ENCODE assay signal across 9 cellular contexts in the genomic region with DNA sequence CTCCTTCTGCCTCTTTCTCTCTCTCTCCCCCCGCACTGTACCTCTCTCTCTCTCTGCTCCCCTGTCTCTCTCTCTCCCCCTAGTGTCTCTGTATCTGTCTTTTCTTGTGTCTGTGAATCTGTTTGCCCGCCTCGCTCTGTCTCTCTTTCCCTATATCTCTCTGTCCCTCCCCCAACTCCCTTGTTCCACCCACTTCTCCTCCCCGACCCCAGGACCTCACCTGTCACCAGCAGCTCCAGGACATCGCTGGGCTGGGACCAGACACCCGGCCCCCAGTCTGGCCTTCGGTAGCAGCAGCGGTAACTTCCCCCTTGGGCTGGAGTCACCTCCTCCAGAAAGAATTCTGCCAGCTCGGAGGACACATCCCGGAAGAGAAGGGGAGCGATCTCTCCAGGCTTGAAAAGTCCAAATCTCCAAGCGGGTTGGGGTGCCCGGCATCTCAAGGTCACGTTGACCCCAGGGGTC. TPM values are rescaled to one million over a fixed set of nuclear protein-coding genes. Genes with fewer than 3 reads are reported as not detected.
A peak's percentile ranks its signal among the peaks of the same experiment; 100 is the strongest.
DNase-seq lines count a peak whose midpoint lies in the region; ATAC-seq, FAIRE-seq and TF ChIP-seq lines count a peak whose summit lies in the region.
"Had no signal": no experiment of that assay in that cellular context is flagged by ENCODE, and none has a peak within 500 bp of the region (broad histone marks: within the 10 kb centered on the region; RNA-seq: fewer than 3 reads in every experiment).

No MANE protein-coding gene starts in this region.

- no peaks in the 10 kb centered on the region for H3K36me3 Mint-ChIP-seq in activated CD8-positive, alpha-beta T cell treated with anti-CD3 and anti-CD28 coated beads for 36 hours (ENCODE audit: low read depth)

- TF ChIP-seq CTCF in HEK293 (tag by site-specific recombination; IDR thresholded peaks at IDR 0.05), result peak; percentile 84
- TF ChIP-seq CTCF in activated CD8-positive, alpha-beta T cell treated with anti-CD3 and anti-CD28 coated beads for 36 hours (IDR thresholded peaks at IDR 0.05), result no peak

- H3K4me1 ChIP-seq in HEK293 (ENCODE audit: control insufficient read depth, insufficient read depth, low read length) (no peaks in the 10 kb centered on the region), small intestine (ENCODE audit: control insufficient read depth in 2 of 2, insufficient read depth in 1 of 2, low read depth in 1 of 2, low read length in 1 of 2) (no peaks in the 10 kb centered on the region)

- no peaks in the 10 kb centered on the region for H3K9me3 ChIP-seq in HEK293 (ENCODE audit: control insufficient read depth, insufficient read depth, low read depth, low read length)
- H3K9me3 ChIP-seq in small intestine (ENCODE audit: control insufficient read depth, low read depth), result no peaks in the 10 kb centered on the region
- H3K9me3 ChIP-seq: heart right ventricle had no signal

- intact Hi-C loops in activated CD8-positive, alpha-beta T cell treated with anti-CD3 and anti-CD28 coated beads for 36 hours (cut with micrococcal nuclease), result no loop called here
- intact Hi-C loops in cardiac septum (cut with DNase I), result no loop called here

- H3K4me3 ChIP-seq in HEK293 (ENCODE audit: low read depth, low read length) (no peak overlapping the region), small intestine (ENCODE audit: low read depth in 1 of 2, low read length in 2 of 2) (peak overlapping the region in 1 of 2 donors; percentile 26)

- peak overlapping the region; percentile 50 for H3K4me3 Mint-ChIP-seq in activated CD8-positive, alpha-beta T cell treated with anti-CD3 and anti-CD28 coated beads for 36 hours

- FAIRE-seq in small intestine (lab: Jason Lieb, UNC), result no peak

- CTCF ChIA-PET in HEK293 (lab: Yijun Ruan, JAX), result interaction anchor here (1.0 kb wide), 1 partner anchor 73 kb away, joined by 4 read pairs; no protein-coding TSS in a partner anchor
- CTCF ChIA-PET in activated CD8-positive, alpha-beta T cell treated with anti-CD3 and anti-CD28 coated beads for 36 hours (lab: Charles Lee), result interaction anchor here (0.6 to 1.3 kb wide), 2 partner anchors 41 to 304 kb away, joined by 3 to 4 read pairs; partner anchors contain the start of gene CNOT3

- peaks cover 0 to 11% of the 10 kb centered on the region in 2 donors for H3K27me3 ChIP-seq in small intestine (ENCODE audit: control insufficient read depth in 2 of 2, insufficient read depth in 2 of 2, low read length in 2 of 2)

- WGBS in small intestine, 3 donors, result 5 to 13% (median 9%) methylated on average over 14 of the region's 14 CpGs

- peaks cover 7% of the 10 kb centered on the region for H3K4me1 Mint-ChIP-seq in activated CD8-positive, alpha-beta T cell treated with anti-CD3 and anti-CD28 coated beads for 36 hours (ENCODE audit: low read depth)

- H3K9me3 Mint-ChIP-seq in activated CD8-positive, alpha-beta T cell treated with anti-CD3 and anti-CD28 coated beads for 36 hours, result no peaks in the 10 kb centered on the region

- ATAC-seq in activated CD8-positive, alpha-beta T cell treated with anti-CD3 and anti-CD28 coated beads for 36 hours, result peak; percentile 60

- H3K27me3 Mint-ChIP-seq in activated CD8-positive, alpha-beta T cell treated with anti-CD3 and anti-CD28 coated beads for 36 hours, result peaks cover 21% of the 10 kb centered on the region

- H3K36me3 ChIP-seq in HEK293 (ENCODE audit: control insufficient read depth in 2 of 2, insufficient read depth in 1 of 2, low read length in 2 of 2), result no peaks in the 10 kb centered on the region
- no peaks in the 10 kb centered on the region for H3K36me3 ChIP-seq in small intestine (ENCODE audit: control insufficient read depth in 2 of 2, insufficient read depth in 2 of 2, low read length in 2 of 2)
- H3K36me3 ChIP-seq: heart right ventricle had no signal

- H3K27ac Mint-ChIP-seq in activated CD8-positive, alpha-beta T cell treated with anti-CD3 and anti-CD28 coated beads for 36 hours, result peak overlapping the region; percentile 46

- POLR2A ChIA-PET in HEK293 (lab: Yijun Ruan, JAX), result interaction anchor here (0.6 kb wide), 1 partner anchor 440 kb away, joined by 3 read pairs; no protein-coding TSS in a partner anchor
- POLR2A ChIA-PET in activated CD8-positive, alpha-beta T cell treated with anti-CD3 and anti-CD28 coated beads for 36 hours (lab: Charles Lee), result interaction anchor here (1.6 kb wide), 1 partner anchor 19 kb away, joined by 5 read pairs; the partner anchor contains the start of genes PRPF31 and TFPT

- DNase-seq in AG08395 (ENCODE audit: low spot score) (peak; percentile 43), cardiac septum (ENCODE audit: low spot score) (peak; percentile 78), small intestine (peak; percentile 41), LoVo (ENCODE audit: low spot score) (no peak), NCI-H774 (lab: John Stamatoyannopoulos, UW) (no peak), middle frontal gyrus (ENCODE audit: extremely low spot score, low spot score) (no peak)
- DNase-seq in activated CD8-positive, alpha-beta T cell treated with anti-CD3 and anti-CD28 coated beads for 36 hours, result no peak

- no peak overlapping the region for H3K27ac ChIP-seq in HEK293 (ENCODE audit: extremely low read depth, low read depth, low read length)
- no peak overlapping the region for H3K27ac ChIP-seq in small intestine (ENCODE audit: low read depth in 1 of 2, low read length in 1 of 2)

TF ChIP-seq in HEK293, 187 proteins besides CTCF, POLR2A, EP300 and RAD21:
- TF ChIP-seq ZNF654 (tag by site-specific recombination; IDR thresholded peaks at IDR 0.05; ENCODE audit: low read depth) (peak; percentile 20; the same call in 1 of the 2 replicates), KLF9 (tag by site-specific recombination; IDR thresholded peaks at IDR 0.05; ENCODE audit: low read depth) (no peak), ZNF596 (tag by site-specific recombination; IDR thresholded peaks at IDR 0.05) (peak; percentile 94), PRDM1 (tag by site-specific recombination; IDR thresholded peaks at IDR 0.05) (peak; percentile 41; the same call in 1 of the 2 replicates), ELK4 (IDR thresholded peaks at IDR 0.05; ENCODE audit: borderline replicate concordance, low read depth, low read length) (no peak), ZBTB20 (tag by site-specific recombination; IDR thresholded peaks at IDR 0.05) (0 out of 2 replicates have a peak, but pooled peaks have one; percentile 7), ZNF785 (tag by site-specific recombination; IDR thresholded peaks at IDR 0.05) (no peak), SP3 (tag by site-specific recombination; IDR thresholded peaks at IDR 0.05) (peak; percentile 31; the same call in 1 of the 2 replicates)
- TF ChIP-seq, protein P1, sequence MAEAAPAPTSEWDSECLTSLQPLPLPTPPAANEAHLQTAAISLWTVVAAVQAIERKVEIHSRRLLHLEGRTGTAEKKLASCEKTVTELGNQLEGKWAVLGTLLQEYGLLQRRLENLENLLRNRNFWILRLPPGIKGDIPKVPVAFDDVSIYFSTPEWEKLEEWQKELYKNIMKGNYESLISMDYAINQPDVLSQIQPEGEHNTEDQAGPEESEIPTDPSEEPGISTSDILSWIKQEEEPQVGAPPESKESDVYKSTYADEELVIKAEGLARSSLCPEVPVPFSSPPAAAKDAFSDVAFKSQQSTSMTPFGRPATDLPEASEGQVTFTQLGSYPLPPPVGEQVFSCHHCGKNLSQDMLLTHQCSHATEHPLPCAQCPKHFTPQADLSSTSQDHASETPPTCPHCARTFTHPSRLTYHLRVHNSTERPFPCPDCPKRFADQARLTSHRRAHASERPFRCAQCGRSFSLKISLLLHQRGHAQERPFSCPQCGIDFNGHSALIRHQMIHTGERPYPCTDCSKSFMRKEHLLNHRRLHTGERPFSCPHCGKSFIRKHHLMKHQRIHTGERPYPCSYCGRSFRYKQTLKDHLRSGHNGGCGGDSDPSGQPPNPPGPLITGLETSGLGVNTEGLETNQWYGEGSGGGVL (tag by site-specific recombination; IDR thresholded peaks at IDR 0.05), result peak; percentile 42

RNA-seq across cellular contexts. Expression of gene OSCAR, which starts 3.9 kb away (rescaled TPM):
- total RNA-seq in activated CD8-positive, alpha-beta T cell treated with anti-CD3 and anti-CD28 coated beads for 36 hours, result under 1 TPM; 0.68 to 0.76 TPM
- total RNA-seq in cardiac septum, result 1.2 TPM
- polyA plus RNA-seq in small intestine, result under 1 TPM; 0.54 to 0.89 (median 0.81) TPM

RNA-seq across cellular contexts. Expression of gene NDUFA3, which starts 6.0 kb away (rescaled TPM):
- total RNA-seq in activated CD8-positive, alpha-beta T cell treated with anti-CD3 and anti-CD28 coated beads for 36 hours, result 10 to 100 TPM; 94.8 to 96.7 TPM
- total RNA-seq in cardiac septum, result 283 TPM
- 100 to 1,000 TPM; 179 to 409 (median 243) TPM for polyA plus RNA-seq in small intestine

RNA-seq across cellular contexts. Expression of gene TARM1, which starts 15.5 kb away (rescaled TPM):
- total RNA-seq in activated CD8-positive, alpha-beta T cell treated with anti-CD3 and anti-CD28 coated beads for 36 hours, result not detected
- not detected for total RNA-seq in cardiac septum
- not detected for polyA plus RNA-seq in small intestine
- total RNA-seq: heart right ventricle had no signal
- polyA plus RNA-seq: heart right ventricle had no signal

RNA-seq across cellular contexts. Expression of gene TFPT, which starts 18.8 kb away (rescaled TPM):
- total RNA-seq in activated CD8-positive, alpha-beta T cell treated with anti-CD3 and anti-CD28 coated beads for 36 hours, result 10 to 100 TPM; 27.7 to 28.1 TPM
- 15.2 TPM for total RNA-seq in cardiac septum
- polyA plus RNA-seq in small intestine, result 10 to 100 TPM; 22.6 to 26.5 (median 23.6) TPM

RNA-seq across cellular contexts. Expression of gene PRPF31, which starts 18.9 kb away (rescaled TPM):
- 10 to 100 TPM; 81.1 to 85.2 TPM for total RNA-seq in activated CD8-positive, alpha-beta T cell treated with anti-CD3 and anti-CD28 coated beads for 36 hours
- total RNA-seq in cardiac septum, result 34.0 TPM
- 10 to 100 TPM; 44.3 to 57.0 (median 47.6) TPM for polyA plus RNA-seq in small intestine

Comparison
In these comparisons a context has a peak if more than half of its experiments do, and no peak if none do; other contexts are left out.
1. DNase-seq: peak in AG08395 (single experiment), cardiac septum (single experiment) and small intestine (single experiment); none in activated CD8-positive, alpha-beta T cell treated with anti-CD3 and anti-CD28 coated beads for 36 hours (single experiment), LoVo (single experiment), NCI-H774 (single experiment) and middle frontal gyrus (single experiment).